2 cellular contexts compared by ENCODE assay signal in the genomic region with DNA sequence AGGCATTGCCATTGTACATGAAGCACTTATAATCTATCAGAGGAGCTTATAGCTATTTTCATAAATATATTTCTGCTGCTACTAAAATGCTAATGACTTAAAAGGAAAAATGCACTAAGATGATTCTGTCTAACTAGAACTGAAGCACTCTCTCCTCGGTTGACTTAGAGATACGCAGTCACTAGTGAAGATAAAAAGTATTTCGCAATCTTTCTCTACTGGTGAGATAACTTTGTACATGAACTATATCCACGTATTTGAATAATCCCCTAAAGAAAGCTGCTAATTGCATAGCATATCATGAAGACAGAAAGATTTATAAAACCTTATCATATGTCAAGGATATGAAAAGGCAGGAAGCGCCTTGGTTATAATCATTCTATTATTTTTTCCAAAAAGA.
TF ChIP-seq lines count a peak whose summit lies in the region.

No MANE protein-coding gene starts in this region.

TF ChIP-seq in IMR-90, 13 proteins besides CTCF, POLR2A, EP300 and RAD21:
- TF ChIP-seq, protein P1, sequence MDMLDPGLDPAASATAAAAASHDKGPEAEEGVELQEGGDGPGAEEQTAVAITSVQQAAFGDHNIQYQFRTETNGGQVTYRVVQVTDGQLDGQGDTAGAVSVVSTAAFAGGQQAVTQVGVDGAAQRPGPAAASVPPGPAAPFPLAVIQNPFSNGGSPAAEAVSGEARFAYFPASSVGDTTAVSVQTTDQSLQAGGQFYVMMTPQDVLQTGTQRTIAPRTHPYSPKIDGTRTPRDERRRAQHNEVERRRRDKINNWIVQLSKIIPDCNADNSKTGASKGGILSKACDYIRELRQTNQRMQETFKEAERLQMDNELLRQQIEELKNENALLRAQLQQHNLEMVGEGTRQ (IDR thresholded peaks at IDR 0.05; ENCODE audit: low read depth, low read length) = no peak
- TF ChIP-seq CEBPB (IDR thresholded peaks at IDR 0.05; ENCODE audit: low read depth, low read length) = peak; percentile 90

TF ChIP-seq in H1, 55 proteins besides CTCF, POLR2A, EP300 and RAD21:
- no peak for TF ChIP-seq CTBP2 (IDR thresholded peaks at IDR 0.05; ENCODE audit: borderline replicate concordance, insufficient read depth, insufficient read length, low read length)
- no peak for TF ChIP-seq POU5F1 (IDR thresholded peaks at IDR 0.05; ENCODE audit: low read depth, low read length)
- TF ChIP-seq CEBPB (IDR thresholded peaks at IDR 0.05; ENCODE audit: low read depth, low read length) = peak; percentile 88
- TF ChIP-seq POLR2AphosphoS5 (IDR thresholded peaks at IDR 0.05; ENCODE audit: low read depth, low read length) = no peak
- TF ChIP-seq NRF1 (IDR thresholded peaks at IDR 0.05; ENCODE audit: low read depth, low read length) = no peak
- TF ChIP-seq, protein P2, sequence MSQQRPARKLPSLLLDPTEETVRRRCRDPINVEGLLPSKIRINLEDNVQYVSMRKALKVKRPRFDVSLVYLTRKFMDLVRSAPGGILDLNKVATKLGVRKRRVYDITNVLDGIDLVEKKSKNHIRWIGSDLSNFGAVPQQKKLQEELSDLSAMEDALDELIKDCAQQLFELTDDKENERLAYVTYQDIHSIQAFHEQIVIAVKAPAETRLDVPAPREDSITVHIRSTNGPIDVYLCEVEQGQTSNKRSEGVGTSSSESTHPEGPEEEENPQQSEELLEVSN (IDR thresholded peaks at IDR 0.05) = no peak
TF ChIP-seq in H1: peak in this region for 1.
